In the genomic region with DNA sequence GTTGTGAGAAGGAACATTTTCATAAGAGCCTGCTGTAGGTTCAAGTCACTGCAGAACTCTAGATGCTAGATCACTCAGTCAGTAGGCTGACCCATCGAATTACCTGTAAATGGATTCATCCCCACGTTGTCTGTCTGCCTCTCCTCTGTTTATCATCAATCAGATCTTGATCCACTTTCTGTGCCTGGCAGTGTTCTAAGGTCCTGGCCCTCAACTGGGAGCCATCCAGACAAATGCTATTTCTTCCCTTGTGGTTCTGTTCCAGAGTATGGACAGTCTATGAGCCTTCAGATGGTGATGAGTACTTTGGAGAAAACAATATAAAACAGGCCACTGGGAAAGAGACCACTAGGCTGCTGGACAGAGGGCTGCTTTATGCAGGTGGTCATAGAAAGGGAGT, we compare ENCODE assay signal across 34 cellular contexts.
"Had no signal": no experiment of that assay in that cellular context is flagged by ENCODE, and none has a peak within 500 bp of the region (broad histone marks: within the 10 kb centered on the region; RNA-seq: fewer than 3 reads in every experiment).

No MANE protein-coding gene starts in this region.

- FAIRE-seq: endothelial cell of umbilical vein, frontal cortex had no signal

- ATAC-seq: activated CD4-positive, CD25-positive, alpha-beta regulatory T cell treated with anti-CD3 and anti-CD28 coated beads, Interleukin-2, amount 50 U/mL, for 24 hours; activated CD8-positive, alpha-beta memory T cell treated with anti-CD3 and anti-CD28 coated beads, Interleukin-2, amount 10 ng/mL, durations not matched to agents 7 days and 5 days; activated CD8-positive, alpha-beta T cell treated with anti-CD3 and anti-CD28 coated beads, Interleukin-2, amount 10 ng/mL, durations not matched to agents 7 days and 5 days; activated naive CD8-positive, alpha-beta T cell treated with anti-CD3 and anti-CD28 coated beads, Interleukin-2, amount 50 U/mL, for 24 hours; body of pancreas; heart left ventricle had no signal

- H3K36me3 ChIP-seq: adrenal gland, cardiac muscle cell, heart left ventricle, WERI-Rb-1 had no signal

- H3K27me3 ChIP-seq: adrenal gland, body of pancreas, cardiac muscle cell had no signal

- DNase-seq: activated B cell treated with CpG ODN at 0.5 μM for 24 hours; activated CD4-positive, alpha-beta memory T cell treated with anti-CD3 and anti-CD28 coated beads for 36 hours; activated CD4-positive, alpha-beta T cell treated with anti-CD3 and anti-CD28 coated beads, Interleukin-2, amount 10 ng/mL, durations not matched to agents 24 days and 14 days; activated CD8-positive, alpha-beta memory T cell treated with anti-CD3 and anti-CD28 coated beads, Interleukin-2, amount 10 ng/mL, durations not matched to agents 7 days and 5 days; activated CD8-positive, alpha-beta memory T cell treated with anti-CD3 and anti-CD28 coated beads, Interleukin-2, amount 50 U/mL, for 4 hours; activated CD8-positive, alpha-beta T cell treated with anti-CD3 and anti-CD28 coated beads, Interleukin-2, amount 10 ng/mL, durations not matched to agents 7 days and 5 days; activated effector memory CD4-positive, alpha-beta T cell treated with anti-CD3 and anti-CD28 coated beads, Interleukin-2, amount 50 U/mL, for 16 hours; activated naive CD4-positive, alpha-beta T cell treated with anti-CD3 and anti-CD28 coated beads for 36 hours; activated naive CD8-positive, alpha-beta T cell treated with anti-CD3 and anti-CD28 coated beads for 36 hours; activated naive CD8-positive, alpha-beta T cell treated with anti-CD3 and anti-CD28 coated beads, Interleukin-2, amount 50 U/mL, for 24 hours; activated T-cell treated with anti-CD3 and anti-CD28 coated beads, Interleukin-2, amount 50 U/mL, for 1 hour; activated T-cell treated with anti-CD3 and anti-CD28 coated beads, Interleukin-2, amount 50 U/mL, for 48 hours; adrenal gland; amygdala; aorta; body of pancreas; central memory CD4-positive, alpha-beta T cell; dorsolateral prefrontal cortex; effector memory CD4-positive, alpha-beta T cell; foreskin fibroblast; glutamatergic neuron; heart left ventricle; T1000; WERI-Rb-1 had no signal

- H3K9me3 ChIP-seq: adrenal gland, body of pancreas, heart left ventricle had no signal

- H3K27ac Mint-ChIP-seq: activated B cell treated with CpG ODN at 0.5 μM for 24 hours; activated CD4-positive, alpha-beta memory T cell treated with anti-CD3 and anti-CD28 coated beads for 36 hours; activated CD8-positive, alpha-beta memory T cell treated with anti-CD3 and anti-CD28 coated beads, Interleukin-2, amount 10 ng/mL, durations not matched to agents 7 days and 5 days; activated naive CD4-positive, alpha-beta T cell treated with anti-CD3 and anti-CD28 coated beads for 36 hours; activated naive CD4-positive, alpha-beta T cell treated with anti-CD3 and anti-CD28 coated beads, Interleukin-2, amount 50 U/mL, for 24 hours; activated naive CD8-positive, alpha-beta T cell treated with anti-CD3 and anti-CD28 coated beads for 36 hours; activated naive CD8-positive, alpha-beta T cell treated with anti-CD3 and anti-CD28 coated beads, Interleukin-2, amount 50 U/mL, for 24 hours; activated T-helper 1 cell treated with anti-CD3 and anti-CD28 coated beads, Interleukin-12 subunit alpha, Interleukin-12 subunit beta, Interleukin-2, Interleukin-4 antibody, amounts not matched to agents 30 ng/mL and 10 ng/mL and 1 ng/mL, durations not matched to agents 14 hours and 24 hours and 36 hours; activated T-helper 2 cell treated with anti-CD3 and anti-CD28 coated beads, Interferon-gamma antibody, Interleukin-2, Interleukin-4, amounts not matched to agents 10 μg/mL and 5 μg/mL and 100 μg/mL, durations not matched to agents 14 hours and 24 hours and 36 hours; dendritic cell treated with granulocyte-macrophage colony-stimulating factor and Interleukin-4, amounts not matched to agents 40 ng/mL and 50 ng/mL, for 4 days had no signal

- H3K36me3 Mint-ChIP-seq: activated CD4-positive, alpha-beta memory T cell treated with anti-CD3 and anti-CD28 coated beads for 36 hours; activated CD8-positive, alpha-beta memory T cell treated with anti-CD3 and anti-CD28 coated beads, Interleukin-2, amount 10 ng/mL, durations not matched to agents 7 days and 5 days; activated naive CD4-positive, alpha-beta T cell treated with anti-CD3 and anti-CD28 coated beads, Interleukin-2, amount 50 U/mL, for 24 hours had no signal

- H3K27ac ChIP-seq: adrenal gland, body of pancreas, cardiac muscle cell, coronary artery, dorsolateral prefrontal cortex, epithelial cell of prostate, heart left ventricle, WERI-Rb-1 had no signal

- H3K4me1 Mint-ChIP-seq: activated B cell treated with CpG ODN at 0.5 μM for 24 hours; activated naive CD4-positive, alpha-beta T cell treated with anti-CD3 and anti-CD28 coated beads, Interleukin-2, amount 50 U/mL, for 24 hours; activated naive CD8-positive, alpha-beta T cell treated with anti-CD3 and anti-CD28 coated beads for 36 hours; activated naive CD8-positive, alpha-beta T cell treated with anti-CD3 and anti-CD28 coated beads, Interleukin-2, amount 50 U/mL, for 24 hours had no signal

- H3K4me3 Mint-ChIP-seq: activated B cell treated with CpG ODN at 0.5 μM for 24 hours; activated CD4-positive, alpha-beta memory T cell treated with anti-CD3 and anti-CD28 coated beads for 36 hours; activated CD4-positive, alpha-beta T cell treated with anti-CD3 and anti-CD28 coated beads, Interleukin-2, amount 10 ng/mL, durations not matched to agents 24 days and 14 days; activated CD8-positive, alpha-beta memory T cell treated with anti-CD3 and anti-CD28 coated beads, Interleukin-2, amount 10 ng/mL, durations not matched to agents 7 days and 5 days; activated CD8-positive, alpha-beta T cell treated with anti-CD3 and anti-CD28 coated beads, Interleukin-2, amount 10 ng/mL, durations not matched to agents 7 days and 5 days; activated naive CD4-positive, alpha-beta T cell treated with anti-CD3 and anti-CD28 coated beads for 36 hours; activated naive CD4-positive, alpha-beta T cell treated with anti-CD3 and anti-CD28 coated beads, Interleukin-2, amount 50 U/mL, for 24 hours; activated naive CD8-positive, alpha-beta T cell treated with anti-CD3 and anti-CD28 coated beads for 36 hours; activated naive CD8-positive, alpha-beta T cell treated with anti-CD3 and anti-CD28 coated beads, Interleukin-2, amount 50 U/mL, for 24 hours; activated T-helper 1 cell treated with anti-CD3 and anti-CD28 coated beads, Interleukin-12 subunit alpha, Interleukin-12 subunit beta, Interleukin-2, Interleukin-4 antibody, amounts not matched to agents 30 ng/mL and 10 ng/mL and 1 ng/mL, durations not matched to agents 14 hours and 24 hours and 36 hours; dendritic cell treated with granulocyte-macrophage colony-stimulating factor and Interleukin-4, amounts not matched to agents 40 ng/mL and 50 ng/mL, for 4 days had no signal

- H3K4me1 ChIP-seq: adrenal gland, body of pancreas, heart left ventricle had no signal

- H3K4me3 ChIP-seq: adrenal gland, body of pancreas, cardiac muscle cell, coronary artery, dorsolateral prefrontal cortex, heart left ventricle had no signal

- H3K27me3 Mint-ChIP-seq: activated B cell treated with CpG ODN at 0.5 μM for 24 hours; activated CD4-positive, alpha-beta memory T cell treated with anti-CD3 and anti-CD28 coated beads for 36 hours; activated CD8-positive, alpha-beta memory T cell treated with anti-CD3 and anti-CD28 coated beads, Interleukin-2, amount 10 ng/mL, durations not matched to agents 7 days and 5 days; activated naive CD8-positive, alpha-beta T cell treated with anti-CD3 and anti-CD28 coated beads, Interleukin-2, amount 50 U/mL, for 24 hours; dendritic cell treated with granulocyte-macrophage colony-stimulating factor and Interleukin-4, amounts not matched to agents 40 ng/mL and 50 ng/mL, for 4 days had no signal
